In the genomic region with DNA sequence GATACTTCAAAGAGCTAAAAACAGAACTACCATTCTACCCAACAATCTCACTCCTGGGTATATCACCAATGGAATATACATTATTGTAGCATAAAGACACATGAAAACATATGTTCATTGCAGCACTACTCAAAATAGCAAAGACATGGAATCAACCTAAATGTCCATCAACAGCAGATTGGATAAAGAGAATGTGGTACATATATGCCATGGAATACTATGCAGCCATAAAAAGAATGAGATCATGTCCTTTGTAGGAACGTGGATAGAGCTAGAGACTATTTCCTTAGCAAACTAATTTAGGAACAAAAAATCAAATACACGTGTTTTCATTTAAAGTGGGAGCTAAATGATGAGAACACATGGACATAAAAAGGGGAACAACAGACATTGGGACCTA, we compare ENCODE assay signal across 34 cellular contexts.
"Had no signal": no experiment of that assay in that cellular context is flagged by ENCODE, and none has a peak within 500 bp of the region (broad histone marks: within the 10 kb centered on the region; RNA-seq: fewer than 3 reads in every experiment).

No MANE protein-coding gene starts in this region.

- DNase-seq: Karpas-422, Kasumi-1, MG63, MM.1S, MV-4-11, NCI-H1048, NCI-H1092, NCI-H1092 treated with DMSO at 0.1 percent for 48 hours, NCI-H1105, NCI-H1105 treated with DMSO at 0.1 percent for 48 hours, NCI-H1417, NCI-H1417 treated with DMSO at 0.1 percent for 48 hours, NCI-H1436, NCI-H1436 treated with DMSO at 0.1 percent for 48 hours, NCI-H146, NCI-H1694, NCI-H1694 treated with DMSO at 0.1 percent for 48 hours, NCI-H187, NCI-H187 treated with DMSO at 0.1 percent for 48 hours, NCI-H1930, NCI-H2029, NCI-H2029 treated with DMSO at 0.1 percent for 48 hours, NCI-H2081, NCI-H2081 treated with DMSO at 0.1 percent for 48 hours, NCI-H2107, NCI-H2171, NCI-H2171 treated with DMSO at 0.1 percent for 48 hours, NCI-H2227 treated with DMSO at 0.1 percent for 48 hours, NCI-H226, NCI-H345, NCI-H446, NCI-H446 treated with DMSO at 0.1 percent for 48 hours, NCI-H510A, NCI-H510A treated with DMSO at 0.1 percent for 48 hours had no signal

- H3K27me3 ChIP-seq: MG63 had no signal

- H3K36me3 ChIP-seq: MG63 had no signal

- H3K9me3 ChIP-seq: MG63 had no signal

- H3K4me3 ChIP-seq: MG63 had no signal
